8 cellular contexts compared by ENCODE assay signal in the genomic region with DNA sequence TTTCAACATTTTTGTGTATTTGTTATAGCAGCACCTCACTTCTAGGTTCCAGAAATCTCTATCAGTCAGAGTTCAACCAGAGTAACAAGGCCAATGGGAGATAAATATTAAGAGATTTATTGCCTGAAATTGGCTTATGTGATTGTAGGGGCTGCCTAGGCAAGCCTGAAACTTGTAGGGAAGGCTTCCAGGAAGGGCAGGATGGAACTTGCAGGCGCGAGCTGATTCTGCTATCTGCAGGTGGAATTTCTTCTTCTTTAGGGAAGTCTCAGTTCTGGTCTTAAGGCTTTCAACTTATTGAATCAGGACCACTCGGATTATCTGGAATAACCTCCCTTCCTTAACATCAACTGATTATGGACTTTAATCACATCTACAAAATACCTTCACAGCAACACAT.
"Had no signal": no experiment of that assay in that cellular context is flagged by ENCODE, and none has a peak within 500 bp of the region (broad histone marks: within the 10 kb centered on the region; RNA-seq: fewer than 3 reads in every experiment).

No MANE protein-coding gene starts in this region.

- H3K9ac ChIP-seq: GM23248 had no signal

- ATAC-seq: HCT116, K562 had no signal

- DNase-seq: GM23248, GOT3, H7, HFFc6 had no signal

- H3K4me1 ChIP-seq: HAP-1 had no signal

- H3K36me3 ChIP-seq: HAP-1 had no signal

- H3K9me3 ChIP-seq: HAP-1 had no signal

- H3K27ac ChIP-seq: GM23248 had no signal

- FAIRE-seq: HTR-8/SVneo, K562 had no signal

- H3K4me3 ChIP-seq: GM23248, HAP-1, K562 had no signal

- H2AFZ ChIP-seq: GM23248 had no signal
